8 cellular contexts compared by ENCODE assay signal in the genomic region with DNA sequence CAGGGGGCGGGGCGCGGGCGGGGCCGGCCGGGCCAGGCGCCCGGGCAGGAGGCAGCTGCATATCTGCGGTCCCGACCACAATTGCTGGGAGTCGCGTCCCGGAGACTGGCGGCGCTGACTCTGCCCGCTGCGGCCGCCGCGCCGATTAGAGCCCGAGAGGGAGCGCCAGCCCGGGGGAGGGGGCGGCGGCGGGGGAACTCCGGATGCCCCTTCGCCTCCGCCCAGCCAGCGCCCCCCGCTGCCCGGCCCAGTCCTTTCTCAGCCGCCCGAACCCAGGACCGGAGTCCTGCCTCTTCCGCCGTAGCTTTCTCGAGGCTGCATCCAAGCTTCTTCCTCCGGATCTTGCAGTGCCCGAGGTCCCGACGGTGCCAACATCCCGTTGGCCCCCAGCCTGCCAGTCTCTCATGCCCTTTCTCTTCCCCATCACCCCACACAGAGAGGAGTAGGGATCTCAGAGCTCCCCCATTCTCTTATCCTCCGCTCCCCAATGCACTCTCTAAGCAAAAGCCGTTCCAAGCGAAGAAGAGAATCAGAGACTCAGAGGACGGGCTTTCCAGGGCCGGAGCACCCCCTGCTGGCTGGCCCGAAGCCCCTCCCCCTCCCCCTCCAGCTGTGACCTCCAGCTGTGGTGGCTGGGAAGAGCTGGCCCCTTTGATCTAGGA. TPM values are rescaled to one million over a fixed set of nuclear protein-coding genes. Genes with fewer than 3 reads are reported as not detected.
DNase-seq lines count a peak whose midpoint lies in the region; ATAC-seq and TF ChIP-seq lines count a peak whose summit lies in the region.

No MANE protein-coding gene starts in this region.

- peak; percentile 95 for TF ChIP-seq CTCF in kidney epithelial cell (IDR thresholded peaks at IDR 0.05; ENCODE audit: insufficient read depth, low read length, poor library complexity, severe bottlenecking)

- no peaks in the 10 kb centered on the region for H3K36me3 ChIP-seq in kidney epithelial cell (ENCODE audit: control insufficient read depth, insufficient read depth, low read length)

- H3K27me3 ChIP-seq in kidney epithelial cell (ENCODE audit: control insufficient read depth, insufficient read depth, low read length): no peaks in the 10 kb centered on the region

- H3K4me3 ChIP-seq in kidney epithelial cell (ENCODE audit: low read depth, low read length): peak overlapping the region; percentile 64

- in situ Hi-C loops in Caki2 (cut with HindIII; ENCODE audit: low pct_unique_long_range_greater_than_20kb, low sequenced_read_pairs): loop anchor here (10.0 kb wide), 1 partner anchor 80 kb away; the partner anchor contains the start of gene AMHR2

- peak; percentile 79 to 82 for ATAC-seq in activated CD4-positive, CD25-positive, alpha-beta regulatory T cell treated with anti-CD3 and anti-CD28 coated beads, Interleukin-2, amount 50 U/mL, for 24 hours
- no peak for ATAC-seq in HG02623 (IDR thresholded peaks at IDR 0.05; ENCODE audit: unreplicated experiment)

- DNase-seq in Caki2 (ENCODE audit: low read depth) (peak; percentile 74), H4 (ENCODE audit: low spot score) (peak; percentile 58), NCI-H1694 treated with DMSO at 0.1 percent for 48 hours (lab: John Stamatoyannopoulos, UW) (peak; percentile 39), cerebellar cortex (ENCODE audit: low spot score) (peak; percentile 63), kidney epithelial cell (ENCODE audit: low read depth) (no peak)
- DNase-seq in stimulated activated CD4-positive, alpha-beta T cell treated with anti-CD3 and anti-CD28 coated beads, Interleukin-15, amount 100 ng/mL, for 48 hours (ENCODE audit: low read depth in 2 of 2): peak; percentile 50 to 72

RNA-seq across cellular contexts. Expression of gene SP7, which starts 8.8 kb away (rescaled TPM):
- total RNA-seq in Caki2 (2014; rRNA removed; shearing (Covaris generic); ENCODE audit: low replicate concordance): not detected in 2 replicates
- total RNA-seq in H4 (2014; rRNA removed; shearing (Covaris generic)): not detected in 2 replicates
- not detected in 2 replicates for total RNA-seq in kidney epithelial cell

RNA-seq across cellular contexts. Expression of gene AAAS, which starts 23.5 kb away (rescaled TPM):
- 112 and 154 TPM in 2 replicates for total RNA-seq in Caki2 (2014; rRNA removed; shearing (Covaris generic); ENCODE audit: low replicate concordance)
- total RNA-seq in H4 (2014; rRNA removed; shearing (Covaris generic)): 57.0 and 74.6 TPM in 2 replicates
- total RNA-seq in kidney epithelial cell: 56.3 and 62.3 TPM in 2 replicates

RNA-seq across cellular contexts. Expression of gene SP1, which starts 35.0 kb away (rescaled TPM):
- total RNA-seq in Caki2 (2014; rRNA removed; shearing (Covaris generic); ENCODE audit: low replicate concordance): 23.3 and 39.3 TPM in 2 replicates
- total RNA-seq in H4 (2014; rRNA removed; shearing (Covaris generic)): 26.9 and 33.4 TPM in 2 replicates
- 57.3 and 63.9 TPM in 2 replicates for total RNA-seq in kidney epithelial cell

RNA-seq across cellular contexts. Expression of gene MYG1, which starts 45.5 kb away (rescaled TPM):
- total RNA-seq in Caki2 (2014; rRNA removed; shearing (Covaris generic); ENCODE audit: low replicate concordance): 88.8 and 89.8 TPM in 2 replicates
- total RNA-seq in H4 (2014; rRNA removed; shearing (Covaris generic)): 80.2 and 82.8 TPM in 2 replicates
- 73.1 and 75.3 TPM in 2 replicates for total RNA-seq in kidney epithelial cell

RNA-seq across cellular contexts. Expression of gene PFDN5, which starts 49.6 kb away (rescaled TPM):
- 537 and 754 TPM in 2 replicates for total RNA-seq in Caki2 (2014; rRNA removed; shearing (Covaris generic); ENCODE audit: low replicate concordance)
- total RNA-seq in H4 (2014; rRNA removed; shearing (Covaris generic)): 462 and 537 TPM in 2 replicates
- total RNA-seq in kidney epithelial cell: 291 and 301 TPM in 2 replicates
